Comparison of ENCODE assay signal across 1 cellular context in genomic region chr1:202599669-202600431, GRCh38.
TF ChIP-seq lines count a peak whose summit lies in the region.

No MANE protein-coding gene starts in this region.

TF ChIP-seq in WTC11, 78 proteins besides CTCF, POLR2A, EP300 and RAD21 (continued from another document):
- TF ChIP-seq ZNF281 (CRISPR knock-in tag; IDR thresholded peaks at IDR 0.05) (no peak), KAT7 (CRISPR knock-in tag; IDR thresholded peaks at IDR 0.05; ENCODE audit: borderline replicate concordance) (no peak), GTF2I (CRISPR knock-in tag; conservative IDR thresholded peaks at IDR 0.05) (no peak)
